13 cellular contexts compared by ENCODE assay signal in genomic region chr5:170523129-170523497, GRCh38. TPM values are rescaled to one million over a fixed set of nuclear protein-coding genes. Genes with fewer than 3 reads are reported as not detected.
DNase-seq lines count a peak whose midpoint lies in the region; ATAC-seq and TF ChIP-seq lines count a peak whose summit lies in the region.
"Had no signal": no experiment of that assay in that cellular context is flagged by ENCODE, and none has a peak within 500 bp of the region (broad histone marks: within the 10 kb centered on the region; RNA-seq: fewer than 3 reads in every experiment).

No MANE protein-coding gene starts in this region.

- POLR2A ChIA-PET in activated CD4-positive, alpha-beta memory T cell treated with anti-CD3 and anti-CD28 coated beads for 36 hours (lab: Charles Lee) = no interaction called here

- H3K27me3 Mint-ChIP-seq in glutamatergic neuron (ENCODE audit: unreplicated experiment) = peaks cover 14% of the 10 kb centered on the region
- peaks cover 4% of the 10 kb centered on the region for H3K27me3 Mint-ChIP-seq in activated CD4-positive, alpha-beta memory T cell treated with anti-CD3 and anti-CD28 coated beads for 36 hours

- no peak overlapping the region for H3K27ac Mint-ChIP-seq in glutamatergic neuron (ENCODE audit: unreplicated experiment)
- H3K27ac Mint-ChIP-seq in activated CD4-positive, alpha-beta memory T cell treated with anti-CD3 and anti-CD28 coated beads for 36 hours = no peak overlapping the region
- H3K27ac Mint-ChIP-seq: stimulated activated naive CD8-positive, alpha-beta T cell treated with anti-CD3 and anti-CD28 coated beads, Interleukin-15, Interleukin-2, amounts not matched to agents 100 ng/mL and 50 ng/mL, for 24 hours had no signal

- DNase-seq in M059J (ENCODE audit: low read depth) (peak; percentile 52), RPMI7951 (ENCODE audit: low read depth) (peak; percentile 22), glutamatergic neuron (no peak), sciatic nerve (ENCODE audit: low spot score) (no peak)
- no peak for DNase-seq in activated CD4-positive, alpha-beta memory T cell treated with anti-CD3 and anti-CD28 coated beads for 36 hours
- DNase-seq in activated CD4-positive, alpha-beta T cell treated with anti-CD3 and anti-CD28 coated beads for 4 hours = no peak
- DNase-seq in stimulated activated CD8-positive, alpha-beta memory T cell treated with anti-CD3 and anti-CD28 coated beads, Interleukin-4, amount 100 ng/mL, for 48 hours = no peak
- DNase-seq: activated T-cell treated with anti-CD3 and anti-CD28 coated beads, Interleukin-2, amount 50 U/mL, for 4 hours; Peyer's patch; stimulated activated CD4-positive, alpha-beta T cell treated with anti-CD3 and anti-CD28 coated beads, Interleukin-2, amount 100 ng/mL, for 24 hours had no signal

- no peak for TF ChIP-seq CTCF in glutamatergic neuron (IDR thresholded peaks at IDR 0.05; ENCODE audit: partially characterized antibody, unreplicated experiment)

- CTCF ChIA-PET in activated CD4-positive, alpha-beta memory T cell treated with anti-CD3 and anti-CD28 coated beads for 36 hours (lab: Charles Lee) = no interaction called here

- H3K4me3 Mint-ChIP-seq in glutamatergic neuron (ENCODE audit: unreplicated experiment) = peak overlapping the region; percentile 15
- no peak overlapping the region for H3K4me3 Mint-ChIP-seq in activated CD4-positive, alpha-beta memory T cell treated with anti-CD3 and anti-CD28 coated beads for 36 hours
- H3K4me3 Mint-ChIP-seq: activated T-cell treated with anti-CD3 and anti-CD28 coated beads, Interleukin-2, amount 50 U/mL, for 4 hours; neural crest cell; stimulated activated naive CD8-positive, alpha-beta T cell treated with anti-CD3 and anti-CD28 coated beads, Interleukin-15, Interleukin-2, amounts not matched to agents 100 ng/mL and 50 ng/mL, for 24 hours had no signal

- peak; percentile 39 for ATAC-seq in sciatic nerve
- ATAC-seq in GM21390 (IDR thresholded peaks at IDR 0.05; ENCODE audit: unreplicated experiment) = no peak
- ATAC-seq: activated T-cell treated with anti-CD3 and anti-CD28 coated beads, Interleukin-2, amount 50 U/mL, for 4 hours had no signal

- peaks cover 11% of the 10 kb centered on the region for H3K9me3 Mint-ChIP-seq in glutamatergic neuron (ENCODE audit: unreplicated experiment)
- no peaks in the 10 kb centered on the region for H3K9me3 Mint-ChIP-seq in activated CD4-positive, alpha-beta memory T cell treated with anti-CD3 and anti-CD28 coated beads for 36 hours
- H3K9me3 Mint-ChIP-seq: activated T-cell treated with anti-CD3 and anti-CD28 coated beads, Interleukin-2, amount 50 U/mL, for 4 hours; neural crest cell; stimulated activated naive CD8-positive, alpha-beta T cell treated with anti-CD3 and anti-CD28 coated beads, Interleukin-15, Interleukin-2, amounts not matched to agents 100 ng/mL and 50 ng/mL, for 24 hours had no signal

- H3K4me1 Mint-ChIP-seq in glutamatergic neuron (ENCODE audit: low read depth, unreplicated experiment) = peaks cover 24% of the 10 kb centered on the region
- H3K4me1 Mint-ChIP-seq in activated CD4-positive, alpha-beta memory T cell treated with anti-CD3 and anti-CD28 coated beads for 36 hours (ENCODE audit: low read depth) = no peaks in the 10 kb centered on the region

- intact Hi-C loops in sciatic nerve (cut with DNase I) = no loop called here
- intact Hi-C loops in activated CD4-positive, alpha-beta memory T cell treated with anti-CD3 and anti-CD28 coated beads for 36 hours (cut with micrococcal nuclease) = no loop called here

- no peaks in the 10 kb centered on the region for H3K36me3 Mint-ChIP-seq in glutamatergic neuron (ENCODE audit: unreplicated experiment)
- no peaks in the 10 kb centered on the region for H3K36me3 Mint-ChIP-seq in activated CD4-positive, alpha-beta memory T cell treated with anti-CD3 and anti-CD28 coated beads for 36 hours

RNA-seq across cellular contexts. Expression of gene KCNIP1, which starts 19.3 kb away (rescaled TPM):
- total RNA-seq in M059J (2014; rRNA removed; shearing (Covaris generic)) = 0.10 and 0.27 TPM in 2 replicates
- total RNA-seq in RPMI7951 (2014; rRNA removed; shearing (Covaris generic)) = not detected in 2 replicates
- total RNA-seq in glutamatergic neuron (ENCODE audit: unreplicated experiment) = 0.47 TPM
- total RNA-seq in sciatic nerve = 2.1 TPM
- not detected for total RNA-seq in activated CD4-positive, alpha-beta memory T cell treated with anti-CD3 and anti-CD28 coated beads for 36 hours
- total RNA-seq: activated T-cell treated with anti-CD3 and anti-CD28 coated beads, Interleukin-2, amount 50 U/mL, for 4 hours; Peyer's patch had no signal

Comparison
In these comparisons a context has a peak if more than half of its experiments do, and no peak if none do; other contexts are left out.
1. DNase-seq: peak in M059J (single experiment) and RPMI7951 (single experiment); none in glutamatergic neuron (single experiment), sciatic nerve (single experiment), activated CD4-positive, alpha-beta memory T cell treated with anti-CD3 and anti-CD28 coated beads for 36 hours (single experiment), activated CD4-positive, alpha-beta T cell treated with anti-CD3 and anti-CD28 coated beads for 4 hours (0 of 2) and stimulated activated CD8-positive, alpha-beta memory T cell treated with anti-CD3 and anti-CD28 coated beads, Interleukin-4, amount 100 ng/mL, for 48 hours (single experiment).